ENCODE assay signal across 8 cellular contexts in the genomic region with DNA sequence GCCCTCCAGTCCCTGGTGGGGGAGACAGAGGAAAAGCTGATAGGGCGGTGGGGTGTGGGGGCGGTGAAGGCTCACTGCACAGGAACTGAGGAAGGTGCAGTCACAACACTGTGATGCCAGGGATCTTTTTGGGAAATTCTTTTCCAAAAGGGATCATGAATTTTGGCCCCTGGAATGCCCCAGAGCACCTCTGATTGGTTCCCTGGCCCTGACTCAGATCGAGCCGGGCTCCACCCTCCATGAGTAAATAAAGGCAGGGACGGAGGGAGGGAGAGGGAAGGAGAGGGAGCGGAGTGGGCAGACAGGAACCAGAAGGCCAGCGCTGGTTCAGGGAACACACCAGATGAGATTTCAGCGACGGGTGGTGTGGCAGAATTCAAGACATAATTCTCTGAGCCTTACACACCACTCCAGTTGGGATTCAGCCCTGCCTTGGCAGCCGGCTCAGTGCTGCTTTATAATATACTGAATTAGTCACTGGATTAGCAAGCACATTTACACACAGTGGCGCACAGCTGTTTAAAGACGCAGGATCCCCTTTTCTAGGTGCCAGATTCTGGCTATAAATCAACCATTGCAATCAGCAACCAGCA.
DNase-seq lines count a peak whose midpoint lies in the region; ATAC-seq, FAIRE-seq and TF ChIP-seq lines count a peak whose summit lies in the region.

No MANE protein-coding gene starts in this region.

- peaks cover 44% of the 10 kb centered on the region for H4K20me1 ChIP-seq in smooth muscle cell (ENCODE audit: low read depth)

- no peaks in the 10 kb centered on the region for H3K9me3 ChIP-seq in smooth muscle cell (replicated peaks; ENCODE audit: low read depth)

- H3K9ac ChIP-seq in smooth muscle cell (ENCODE audit: low read depth), result peak overlapping the region; percentile 67

- ATAC-seq in GM18517 (IDR thresholded peaks at IDR 0.05; ENCODE audit: unreplicated experiment) (no peak), GM19395 (IDR thresholded peaks at IDR 0.05; ENCODE audit: unreplicated experiment) (no peak)

- TF ChIP-seq POLR2A in GM12892 (IDR thresholded peaks at IDR 0.05; ENCODE audit: low read depth, low read length), result peak; percentile 39; the same call in 1 of the 2 replicates

- H2AFZ ChIP-seq in smooth muscle cell (ENCODE audit: low read depth), result no peak overlapping the region

- DNase-seq in GM12892 (ENCODE audit: insufficient read length), result no peak
- peak; percentile 64 to 89 for DNase-seq in NCI-H524 (lab: John Stamatoyannopoulos, UW)
- peak; percentile 79 for DNase-seq in amniotic stem cell (lab: John Stamatoyannopoulos, UW)
- DNase-seq in iPS-NIHi11 (ENCODE audit: low spot score), result peak; percentile 52
- peak; percentile 52 for DNase-seq in smooth muscle cell (lab: John Stamatoyannopoulos, UW; ENCODE audit: unreplicated experiment)
- no peak for DNase-seq in superior temporal gyrus (ENCODE audit: extremely low spot score)

- no peaks in the 10 kb centered on the region for H3K27me3 ChIP-seq in smooth muscle cell (ENCODE audit: low read depth)

- H3K79me2 ChIP-seq in smooth muscle cell (ENCODE audit: low read depth), result peaks cover 39% of the 10 kb centered on the region

- peak; percentile 90 for FAIRE-seq in GM12892 (lab: Jason Lieb, UNC)

- H3K4me1 ChIP-seq in smooth muscle cell (ENCODE audit: low read depth), result peaks cover 37% of the 10 kb centered on the region

- peaks cover 59% of the 10 kb centered on the region for H3F3A ChIP-seq in smooth muscle cell (ENCODE audit: low read depth)

- WGBS in smooth muscle cell (ENCODE audit: low lambda C conversion rate), result 13% methylated on average over 12 of the region's 12 CpGs

- TF ChIP-seq CTCF in smooth muscle cell (IDR thresholded peaks at IDR 0.05; ENCODE audit: borderline replicate concordance, insufficient read depth, poor library complexity, severe bottlenecking), result no peak

- no peaks in the 10 kb centered on the region for H3K36me3 ChIP-seq in smooth muscle cell (ENCODE audit: low read depth)

- H3K4me2 ChIP-seq in smooth muscle cell, result peak overlapping the region; percentile 80

- peak overlapping the region; percentile 97 for H3K27ac ChIP-seq in smooth muscle cell (ENCODE audit: low read depth)

- peak overlapping the region; percentile 25 for H3K4me3 ChIP-seq in smooth muscle cell

Comparison
In these comparisons a context has a peak if more than half of its experiments do, and no peak if none do; other contexts are left out.
1. DNase-seq: peak in NCI-H524 (2 of 2), amniotic stem cell (single experiment), iPS-NIHi11 (single experiment) and smooth muscle cell (single experiment); none in GM12892 (single experiment) and superior temporal gyrus (single experiment).